Comparison of ENCODE assay signal across 12 cellular contexts in the genomic region with DNA sequence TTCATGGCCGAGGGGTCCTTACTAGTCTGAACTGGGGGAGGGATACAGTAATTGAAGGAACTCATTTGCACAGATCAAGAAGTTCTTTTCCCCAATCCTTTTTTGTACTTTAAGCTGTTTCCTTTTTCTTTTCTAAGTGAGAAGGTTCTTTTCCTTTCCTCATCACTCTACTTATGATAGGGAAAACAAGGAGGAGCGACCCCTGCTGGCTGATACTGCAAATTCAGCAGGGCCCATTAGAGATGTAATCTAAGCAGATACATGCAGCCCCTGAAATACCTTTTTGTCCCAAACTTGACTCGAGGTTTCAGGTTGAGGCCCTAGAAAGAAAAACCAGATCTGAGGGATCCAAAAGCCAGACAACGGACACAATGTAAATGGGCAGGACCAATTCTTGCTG.
A peak's percentile ranks its signal among the peaks of the same experiment; 100 is the strongest.
DNase-seq lines count a peak whose midpoint lies in the region; ATAC-seq and TF ChIP-seq lines count a peak whose summit lies in the region.
"Had no signal": no experiment of that assay in that cellular context is flagged by ENCODE, and none has a peak within 500 bp of the region (broad histone marks: within the 10 kb centered on the region; RNA-seq: fewer than 3 reads in every experiment).

No MANE protein-coding gene starts in this region.

- DNase-seq in AG04449 (ENCODE audit: low read depth, low spot score) (no peak), GM10266 (ENCODE audit: extremely low spot score) (peak; percentile 10), MV-4-11 (lab: John Stamatoyannopoulos, UW) (peak; percentile 3), epithelial cell of proximal tubule (ENCODE audit: low read depth) (no peak), NCI-H128 (lab: John Stamatoyannopoulos, UW; ENCODE audit: unreplicated experiment) (no peak), C1 segment of cervical spinal cord (lab: John Stamatoyannopoulos, UW) (no peak)
- DNase-seq: activated naive CD4-positive, alpha-beta T cell treated with Interleukin-2 at 50 U/mL for 16 hours; GF-D8; NCI-H1092; SW 1271 had no signal

- TF ChIP-seq CTCF in AG04449 (IDR thresholded peaks at IDR 0.05; ENCODE audit: insufficient read depth, low read length, missing control alignments) (peak; percentile 4), GM10266 (IDR thresholded peaks at IDR 0.05; ENCODE audit: control insufficient read depth, insufficient read depth, low read depth, missing control alignments) (peak; percentile 29), epithelial cell of proximal tubule (conservative IDR thresholded peaks at IDR 0.05; ENCODE audit: low read depth, low read length) (peak; percentile 60)

- ATAC-seq in GM18861 (IDR thresholded peaks at IDR 0.05; ENCODE audit: unreplicated experiment) (no peak), HG02610 (IDR thresholded peaks at IDR 0.05; ENCODE audit: unreplicated experiment) (no peak)

- POLR2A ChIA-PET in AG04449 (lab: Yijun Ruan, JAX) = no interaction called here

- H3K4me3 ChIP-seq in AG04449 (ENCODE audit: low read depth, low read length) (no peak overlapping the region), epithelial cell of proximal tubule (ENCODE audit: low read depth, low read length) (no peak overlapping the region)

- CTCF ChIA-PET in AG04449 (lab: Yijun Ruan, JAX) = interaction anchor here (1.1 to 1.6 kb wide), 2 partner anchors 30 to 261 kb away, joined by 3 to 5 read pairs; no protein-coding TSS in a partner anchor

Comparison
In these comparisons a context has a peak if more than half of its experiments do, and no peak if none do; other contexts are left out.
1. DNase-seq: peak in GM10266 (single experiment) and MV-4-11 (single experiment); none in AG04449 (single experiment), epithelial cell of proximal tubule (single experiment), NCI-H128 (single experiment) and C1 segment of cervical spinal cord (0 of 14).
2. CTCF ChIP-seq: peak in every context shown above with its lines; median percentile 60 in epithelial cell of proximal tubule; 29 in GM10266; 4 in AG04449.